ENCODE assay signal across 9 cellular contexts in the genomic region with DNA sequence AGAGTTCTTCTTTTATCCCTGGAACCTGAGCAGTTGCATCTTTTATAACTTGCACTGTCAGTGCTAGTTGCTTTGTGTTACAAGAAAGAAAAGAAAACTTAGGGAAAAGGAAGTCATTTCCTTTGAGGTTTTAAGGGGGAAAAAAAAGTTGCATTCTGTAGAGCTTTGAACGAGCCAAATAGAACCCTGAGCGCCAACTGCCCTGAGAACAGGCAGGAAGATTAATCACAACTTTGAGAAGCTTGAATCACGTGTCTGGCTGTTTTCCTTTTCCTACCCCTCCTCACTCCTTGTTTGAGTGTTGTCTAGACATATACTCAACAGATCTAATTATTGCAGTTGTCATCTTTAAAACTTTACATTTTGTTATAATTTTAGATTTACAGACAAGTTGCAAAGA. TPM values are rescaled to one million over a fixed set of nuclear protein-coding genes. Genes with fewer than 3 reads are reported as not detected.
DNase-seq lines count a peak whose midpoint lies in the region; ATAC-seq, FAIRE-seq and TF ChIP-seq lines count a peak whose summit lies in the region.
"Had no signal": no experiment of that assay in that cellular context is flagged by ENCODE, and none has a peak within 500 bp of the region (broad histone marks: within the 10 kb centered on the region; RNA-seq: fewer than 3 reads in every experiment).

No MANE protein-coding gene starts in this region.

- CTCF ChIA-PET in A549 (lab: Yijun Ruan, JAX), result interaction anchor here (0.9 to 3.4 kb wide), 2 partner anchors 13 to 58 kb away, joined by 3 to 18 read pairs; partner anchors contain the start of gene PCNX1

- peak overlapping the region; percentile 68 for H3K4me3 Mint-ChIP-seq in activated naive CD8-positive, alpha-beta T cell
- H3K4me3 Mint-ChIP-seq in immature natural killer cell, result peak overlapping the region in 4 of 5 donors; percentile 44 to 81 (median 70)
- no peak overlapping the region for H3K4me3 Mint-ChIP-seq in stimulated activated naive B cell treated with anti-CD40 and anti-IgM and Interleukin-4, amounts not matched to agents 10 μg/mL and 1 μg/mL and 100 μg/mL, for 72 hours

- H3K4me2 ChIP-seq in A549, result peak overlapping the region; percentile 32; the same call in 2 of the 3 replicates

- FAIRE-seq in A549 (lab: Jason Lieb, UNC), result no peak
- FAIRE-seq in GM19239 (lab: Jason Lieb, UNC), result peak; percentile 84

- H3K4me1 Mint-ChIP-seq in activated naive CD8-positive, alpha-beta T cell (ENCODE audit: low read depth), result peaks cover 87% of the 10 kb centered on the region
- peaks cover 84 to 98% of the 10 kb centered on the region in 2 donors for H3K4me1 Mint-ChIP-seq in immature natural killer cell
- peaks cover 33 to 80% of the 10 kb centered on the region in 2 donors for H3K4me1 Mint-ChIP-seq in stimulated activated naive B cell treated with anti-CD40 and anti-IgM and Interleukin-4, amounts not matched to agents 10 μg/mL and 1 μg/mL and 100 μg/mL, for 72 hours

- no peak overlapping the region for H3K27ac ChIP-seq in A549
- H3K27ac ChIP-seq: WERI-Rb-1 had no signal

- ATAC-seq in A549, result no peak
- ATAC-seq in stimulated activated naive B cell treated with anti-CD40 and anti-IgM and Interleukin-4, amounts not matched to agents 10 μg/mL and 1 μg/mL and 100 μg/mL, for 72 hours (replicated peaks), result no peak
- ATAC-seq in HG02678 (IDR thresholded peaks at IDR 0.05; ENCODE audit: unreplicated experiment), result no peak

- TF ChIP-seq EP300 in A549 (IDR thresholded peaks at IDR 0.05), result no peak

- WGBS in A549 (ENCODE audit: missing lambda C conversion rate), result 35% methylated on average over 3 of the region's 3 CpGs

- TF ChIP-seq POLR2A in A549 (IDR thresholded peaks at IDR 0.05; ENCODE audit: low read length), result no peak

- no peak for TF ChIP-seq CTCF in A549 (IDR thresholded peaks at IDR 0.05)

- H3K27me3 Mint-ChIP-seq in activated naive CD8-positive, alpha-beta T cell, result no peaks in the 10 kb centered on the region
- H3K27me3 Mint-ChIP-seq in immature natural killer cell (ENCODE audit: low read depth in 3 of 3), result no peaks in the 10 kb centered on the region
- no peaks in the 10 kb centered on the region for H3K27me3 Mint-ChIP-seq in stimulated activated naive B cell treated with anti-CD40 and anti-IgM and Interleukin-4, amounts not matched to agents 10 μg/mL and 1 μg/mL and 100 μg/mL, for 72 hours

- H3K27ac Mint-ChIP-seq in activated naive CD8-positive, alpha-beta T cell, result peak overlapping the region; percentile 86
- peak overlapping the region; percentile 66 to 89 (median 86) for H3K27ac Mint-ChIP-seq in immature natural killer cell
- H3K27ac Mint-ChIP-seq in stimulated activated naive B cell treated with anti-CD40 and anti-IgM and Interleukin-4, amounts not matched to agents 10 μg/mL and 1 μg/mL and 100 μg/mL, for 72 hours, result no peak overlapping the region

- no peaks in the 10 kb centered on the region for H3K9me3 Mint-ChIP-seq in activated naive CD8-positive, alpha-beta T cell (ENCODE audit: low read depth)
- H3K9me3 Mint-ChIP-seq in immature natural killer cell, result no peaks in the 10 kb centered on the region
- no peaks in the 10 kb centered on the region for H3K9me3 Mint-ChIP-seq in stimulated activated naive B cell treated with anti-CD40 and anti-IgM and Interleukin-4, amounts not matched to agents 10 μg/mL and 1 μg/mL and 100 μg/mL, for 72 hours

- DNase-seq in A549 (ENCODE audit: low read depth in 1 of 2, low spot score in 1 of 2) (no peak), GM19239 (ENCODE audit: insufficient read length, low spot score) (no peak), immature natural killer cell (no peak), SHP77 treated with DMSO at 0.1 percent for 48 hours (lab: John Stamatoyannopoulos, UW) (no peak)
- DNase-seq in stimulated activated naive B cell treated with anti-CD40 and anti-IgM and Interleukin-4, amounts not matched to agents 10 μg/mL and 1 μg/mL and 100 μg/mL, for 72 hours, result no peak
- DNase-seq in activated CD8-positive, alpha-beta memory T cell treated with anti-CD3 and anti-CD28 coated beads for 24 hours, result no peak
- DNase-seq: WERI-Rb-1 had no signal

- TF ChIP-seq RAD21 in A549 (conservative IDR thresholded peaks at IDR 0.05 in 1 of 2, IDR thresholded peaks at IDR 0.05 in 1 of 2), result no peak

- POLR2A ChIA-PET in A549 (lab: Yijun Ruan, JAX), result interaction anchor here (3.5 kb wide), 1 partner anchor 13 kb away, joined by 13 read pairs; the partner anchor contains the start of gene PCNX1

- peaks cover 10% of the 10 kb centered on the region for H3K36me3 Mint-ChIP-seq in activated naive CD8-positive, alpha-beta T cell
- H3K36me3 Mint-ChIP-seq in immature natural killer cell, result peaks cover 0 to 8% (median 0%) of the 10 kb centered on the region in 3 donors
- H3K36me3 Mint-ChIP-seq in stimulated activated naive B cell treated with anti-CD40 and anti-IgM and Interleukin-4, amounts not matched to agents 10 μg/mL and 1 μg/mL and 100 μg/mL, for 72 hours, result peaks cover 13 to 15% of the 10 kb centered on the region in 2 donors

- H3K9me3 ChIP-seq in A549, result no peaks in the 10 kb centered on the region

- peaks cover 29% of the 10 kb centered on the region for H3K4me1 ChIP-seq in A549

- H3K4me3 ChIP-seq in A549, result no peak overlapping the region

TF ChIP-seq in A549, 52 proteins besides CTCF, POLR2A, EP300 and RAD21:
- no peak for TF ChIP-seq JUN (IDR thresholded peaks at IDR 0.05)
- TF ChIP-seq, protein P1, sequence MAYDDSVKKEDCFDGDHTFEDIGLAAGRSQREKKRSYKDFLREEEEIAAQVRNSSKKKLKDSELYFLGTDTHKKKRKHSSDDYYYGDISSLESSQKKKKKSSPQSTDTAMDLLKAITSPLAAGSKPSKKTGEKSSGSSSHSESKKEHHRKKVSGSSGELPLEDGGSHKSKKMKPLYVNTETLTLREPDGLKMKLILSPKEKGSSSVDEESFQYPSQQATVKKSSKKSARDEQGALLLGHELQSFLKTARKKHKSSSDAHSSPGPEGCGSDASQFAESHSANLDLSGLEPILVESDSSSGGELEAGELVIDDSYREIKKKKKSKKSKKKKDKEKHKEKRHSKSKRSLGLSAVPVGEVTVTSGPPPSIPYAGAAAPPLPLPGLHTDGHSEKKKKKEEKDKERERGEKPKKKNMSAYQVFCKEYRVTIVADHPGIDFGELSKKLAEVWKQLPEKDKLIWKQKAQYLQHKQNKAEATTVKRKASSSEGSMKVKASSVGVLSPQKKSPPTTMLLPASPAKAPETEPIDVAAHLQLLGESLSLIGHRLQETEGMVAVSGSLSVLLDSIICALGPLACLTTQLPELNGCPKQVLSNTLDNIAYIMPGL (CRISPR knock-in tag; IDR thresholded peaks at IDR 0.05; ENCODE audit: borderline replicate concordance), result no peak
- no peak for TF ChIP-seq HOXA7 (CRISPR knock-in tag; IDR thresholded peaks at IDR 0.05)
- TF ChIP-seq NPAS2 (CRISPR knock-in tag; IDR thresholded peaks at IDR 0.05; ENCODE audit: borderline replicate concordance), result no peak
- no peak for TF ChIP-seq FOSB (CRISPR knock-in tag; IDR thresholded peaks at IDR 0.05)
- no peak for TF ChIP-seq HOXB5 (CRISPR knock-in tag; IDR thresholded peaks at IDR 0.05)
- no peak for TF ChIP-seq ZFP36 (IDR thresholded peaks at IDR 0.05; ENCODE audit: borderline replicate concordance, partially characterized antibody)
- TF ChIP-seq ATOH8 (CRISPR knock-in tag; IDR thresholded peaks at IDR 0.05; ENCODE audit: low read depth), result no peak
- no peak for TF ChIP-seq PHF8 (IDR thresholded peaks at IDR 0.05; ENCODE audit: borderline replicate concordance, low read depth)
- TF ChIP-seq BHLHE40 (IDR thresholded peaks at IDR 0.05; ENCODE audit: low read depth, low read length), result no peak
- no peak for TF ChIP-seq MAFK (IDR thresholded peaks at IDR 0.05; ENCODE audit: partially characterized antibody)
- TF ChIP-seq FOXS1 (CRISPR knock-in tag; IDR thresholded peaks at IDR 0.05), result no peak
- TF ChIP-seq NFE2L2 (conservative IDR thresholded peaks at IDR 0.05; ENCODE audit: low read length), result no peak
- no peak for TF ChIP-seq CHD2 (IDR thresholded peaks at IDR 0.05; ENCODE audit: low read length, partially characterized antibody)
- no peak for TF ChIP-seq E2F6 (IDR thresholded peaks at IDR 0.05; ENCODE audit: borderline replicate concordance, low read depth)
- TF ChIP-seq ELK1 (IDR thresholded peaks at IDR 0.05; ENCODE audit: low read depth, low read length), result no peak
- no peak for TF ChIP-seq SMC3 (IDR thresholded peaks at IDR 0.05)

RNA-seq across cellular contexts. Expression of gene PCNX1, which starts 12.5 kb away (rescaled TPM):
- polyA plus RNA-seq in A549 (2011; rRNA removed) (45.0 and 50.0 TPM in 2 replicates), A549 (2017; fragmentation: RNase III; extraction: RNeasy Plus Mini Kit Qiagen cat#74134 plus additional on column Dnase treatment) (10.4 to 13.2 TPM (median 10.9 TPM) in 3 replicates), immature natural killer cell (10 to 100 TPM in 1 of 3 donors, 1 to 10 TPM in 2; 4.6 to 17.2 (median 4.6) TPM)
- 8.0 and 9.1 TPM in 2 replicates for polyA plus RNA-seq in A549 (2012; cell fraction: cytosol; rRNA removed)
- polyA plus RNA-seq in A549 (2012; cell fraction: nucleus; rRNA removed), result 21.5 and 27.2 TPM in 2 replicates
- polyA minus RNA-seq in A549 (2011; rRNA and poly(A)+ RNA removed), result 143 and 190 TPM in 2 replicates

Comparison
In these comparisons a context has a peak if more than half of its experiments do, and no peak if none do; other contexts are left out.
1. H3K4me3 Mint-ChIP-seq: peak in activated naive CD8-positive, alpha-beta T cell (single experiment) and immature natural killer cell (4 of 5); none in stimulated activated naive B cell treated with anti-CD40 and anti-IgM and Interleukin-4, amounts not matched to agents 10 μg/mL and 1 μg/mL and 100 μg/mL, for 72 hours (0 of 2).